29 cellular contexts compared by ENCODE assay signal in genomic region chr13:104782741-104783140, GRCh38.
"Had no signal": no experiment of that assay in that cellular context is flagged by ENCODE, and none has a peak within 500 bp of the region (broad histone marks: within the 10 kb centered on the region; RNA-seq: fewer than 3 reads in every experiment).

No MANE protein-coding gene starts in this region.

- H3K27ac ChIP-seq: lower lobe of right lung, neural progenitor cell, prostate gland, right atrium auricular region, sigmoid colon, skin epidermis, spleen, testis, tibial artery, upper lobe of left lung had no signal

- DNase-seq: cortex of kidney; effector memory CD8-positive, alpha-beta T cell; erythroblast; hypothalamus; immature natural killer cell; islet precursor cell; kidney glomerular epithelial cell; left colon; left ventricle myocardium superior; lower lobe of right lung; mucosa of descending colon; naive thymus-derived CD4-positive, alpha-beta T cell; nucleus accumbens; sigmoid colon; spleen; stimulated activated CD4-positive, alpha-beta T cell treated with anti-CD3 and anti-CD28 coated beads, Interleukin-4, amount 100 ng/mL, for 4 hours; stimulated activated naive CD8-positive, alpha-beta T cell treated with anti-CD3 and anti-CD28 coated beads, Interleukin-15, Interleukin-2, amounts not matched to agents 100 U/mL and 50 U/mL, for 24 hours; substantia nigra; testis; tibial artery; upper lobe of left lung had no signal

- H3K4me1 ChIP-seq: lower lobe of right lung, prostate gland, right atrium auricular region, sigmoid colon, spleen, testis, tibial artery, upper lobe of left lung had no signal

- H3K9me3 ChIP-seq: lower lobe of right lung, mucosa of descending colon, prostate gland, right atrium auricular region, sigmoid colon, testis, tibial artery, upper lobe of left lung had no signal

- ATAC-seq: effector memory CD8-positive, alpha-beta T cell; left colon; left ventricle myocardium superior; lower lobe of right lung; mucosa of descending colon; naive thymus-derived CD4-positive, alpha-beta T cell; stimulated activated memory B cell treated with anti-CD40 and anti-IgM and Interleukin-4, amounts not matched to agents 10 μg/mL and 1 μg/mL and 100 μg/mL, for 72 hours; stimulated activated naive CD8-positive, alpha-beta T cell treated with anti-CD3 and anti-CD28 coated beads, Interleukin-15, Interleukin-2, amounts not matched to agents 100 U/mL and 50 U/mL, for 24 hours had no signal

- H3K4me2 ChIP-seq: neural progenitor cell had no signal

- H3K4me3 ChIP-seq: lower lobe of right lung, mucosa of descending colon, neural progenitor cell, prostate gland, right atrium auricular region, sigmoid colon, skin epidermis, spleen, testis, tibial artery, upper lobe of left lung had no signal

- FAIRE-seq: endometrium, frontal cortex, urothelium cell line had no signal

- H3K9ac ChIP-seq: neural progenitor cell had no signal

- H3K27me3 ChIP-seq: neural progenitor cell, right atrium auricular region, sigmoid colon, testis, tibial artery, upper lobe of left lung had no signal

- H3K36me3 ChIP-seq: lower lobe of right lung, neural progenitor cell, prostate gland, right atrium auricular region, sigmoid colon, spleen, tibial artery, upper lobe of left lung had no signal

- H2AFZ ChIP-seq: neural progenitor cell had no signal
